In the genomic region with DNA sequence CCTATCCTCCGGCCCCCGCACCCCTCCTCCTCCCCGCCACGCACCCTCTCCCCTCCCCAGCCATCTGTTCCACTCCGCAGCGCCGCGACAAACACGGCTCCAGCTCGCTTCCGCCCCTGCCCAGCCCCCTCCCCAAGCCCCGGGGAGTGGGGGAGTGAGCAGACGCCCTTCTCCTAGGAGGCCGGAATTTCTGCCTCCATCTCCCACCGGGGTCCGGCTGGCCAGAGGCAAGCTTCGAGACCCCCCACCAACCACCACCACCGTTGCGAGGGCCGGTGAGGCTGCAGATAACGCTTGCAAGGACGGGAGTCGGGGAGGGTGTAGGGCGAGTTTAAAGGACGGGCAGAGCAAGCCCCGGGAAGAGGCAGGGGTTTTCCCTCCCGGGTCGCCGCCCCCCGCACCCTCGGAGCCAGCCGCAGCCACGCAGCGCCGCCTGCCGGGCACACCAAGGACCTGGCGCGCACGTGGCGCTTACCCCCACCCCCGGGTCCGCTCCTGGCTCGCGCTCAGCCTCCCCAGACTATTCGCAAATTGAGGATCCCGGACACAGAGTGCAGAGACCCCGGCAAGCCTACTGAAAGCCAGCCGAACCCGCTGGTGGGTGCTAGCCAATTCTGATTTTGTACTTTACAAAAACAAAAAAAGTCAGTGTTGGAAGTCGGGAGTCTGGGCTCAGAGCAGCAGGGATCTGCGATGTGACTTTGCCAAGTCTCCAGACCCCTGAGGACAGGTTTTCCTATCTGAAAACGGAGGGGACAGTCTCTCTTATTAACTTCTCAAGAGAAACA, we compare ENCODE assay signal across 8 cellular contexts. TPM values are rescaled to one million over a fixed set of nuclear protein-coding genes. Genes with fewer than 3 reads are reported as not detected.
DNase-seq lines count a peak whose midpoint lies in the region; ATAC-seq and TF ChIP-seq lines count a peak whose summit lies in the region.

No MANE protein-coding gene starts in this region.

- peaks cover 14% of the 10 kb centered on the region for H3K36me3 Mint-ChIP-seq in activated CD4-positive, alpha-beta T cell treated with anti-CD3 and anti-CD28 coated beads, Interleukin-2, amount 10 ng/mL, durations not matched to agents 24 days and 14 days (ENCODE audit: low read depth)
- H3K36me3 Mint-ChIP-seq in naive thymus-derived CD4-positive, alpha-beta T cell: peaks cover 3 to 20% (median 19%) of the 10 kb centered on the region in 5 donors

- TF ChIP-seq CTCF in testis (IDR thresholded peaks at IDR 0.05): peak; percentile 53 to 74 (median 60)

- peaks cover 3% of the 10 kb centered on the region for H3K4me1 Mint-ChIP-seq in activated CD4-positive, alpha-beta T cell treated with anti-CD3 and anti-CD28 coated beads, Interleukin-2, amount 10 ng/mL, durations not matched to agents 24 days and 14 days
- H3K4me1 Mint-ChIP-seq in naive thymus-derived CD4-positive, alpha-beta T cell: peaks cover 0 to 17% (median 6%) of the 10 kb centered on the region in 7 donors

- DNase-seq in M059J (ENCODE audit: low read depth) (peak; percentile 24), testis (peak; percentile 61), SKM-1 (lab: John Stamatoyannopoulos, UW; ENCODE audit: unreplicated experiment) (no peak)
- peak; percentile 86 for DNase-seq in activated CD4-positive, alpha-beta T cell treated with anti-CD3 and anti-CD28 coated beads, Interleukin-2, amount 10 ng/mL, durations not matched to agents 24 days and 14 days
- peak; percentile 33 to 75 (median 63) for DNase-seq in naive thymus-derived CD4-positive, alpha-beta T cell

- H3K27ac ChIP-seq in ectodermal cell (ENCODE audit: insufficient read depth, low read depth, low read length, poor library complexity, severe bottlenecking) (no peak overlapping the region), testis (no peak overlapping the region)
- H3K27ac ChIP-seq in naive thymus-derived CD4-positive, alpha-beta T cell (ENCODE audit: low read depth, low read length): no peak overlapping the region

- ATAC-seq in GM18511 (IDR thresholded peaks at IDR 0.05; ENCODE audit: unreplicated experiment) (peak; percentile 52), GM21367 (IDR thresholded peaks at IDR 0.05; ENCODE audit: unreplicated experiment) (no peak)
- ATAC-seq in naive thymus-derived CD4-positive, alpha-beta T cell: peak; percentile 83

- POLR2A ChIA-PET in naive thymus-derived CD4-positive, alpha-beta T cell (lab: Charles Lee): no interaction called here

- 1 to 2% methylated on average over 52 of the region's 52 CpGs for whole genome bisulfite sequencing in ectodermal cell, 2 experiments
- WGBS in testis, 2 donors: 1% methylated on average over 20 to 35 of the region's 52 CpGs

- CTCF ChIA-PET in naive thymus-derived CD4-positive, alpha-beta T cell (lab: Charles Lee): interaction anchor here (0.6 to 9.3 kb wide), 10 partner anchors 10 to 273 kb away, joined by 3 to 104 read pairs (median 4); no protein-coding TSS in a partner anchor

- H3K4me1 ChIP-seq in ectodermal cell (ENCODE audit: control insufficient read depth, insufficient read depth, low read length) (no peaks in the 10 kb centered on the region), testis (peaks cover 12% of the 10 kb centered on the region)
- peaks cover 6 to 13% of the 10 kb centered on the region in 2 donors for H3K4me1 ChIP-seq in naive thymus-derived CD4-positive, alpha-beta T cell (ENCODE audit: control insufficient read depth in 2 of 2, insufficient read depth in 2 of 2, low read length in 2 of 2)

- intact Hi-C loops in activated CD4-positive, alpha-beta T cell treated with anti-CD3 and anti-CD28 coated beads, Interleukin-2, amount 10 ng/mL, durations not matched to agents 24 days and 14 days (cut with micrococcal nuclease): loop anchor here (1.0 kb wide), 1 partner anchor 136 kb away; no protein-coding TSS in a partner anchor
- intact Hi-C loops in naive thymus-derived CD4-positive, alpha-beta T cell (cut with micrococcal nuclease): loop anchor here in 1 of 2 donors (2.0 to 5.0 kb wide), 2 partner anchors 44 to 56 kb away; partner anchors contain the start of gene SLC43A3
- intact Hi-C loops in testis (cut with DNase I; ENCODE audit: low total_unique reads): no loop called here

- peak overlapping the region; percentile 59 for H3K4me3 Mint-ChIP-seq in activated CD4-positive, alpha-beta T cell treated with anti-CD3 and anti-CD28 coated beads, Interleukin-2, amount 10 ng/mL, durations not matched to agents 24 days and 14 days
- H3K4me3 Mint-ChIP-seq in naive thymus-derived CD4-positive, alpha-beta T cell: peak overlapping the region in 8 of 10 donors; percentile 29 to 77 (median 50)

- H3K9me3 ChIP-seq in ectodermal cell (ENCODE audit: control insufficient read depth, low read length) (no peaks in the 10 kb centered on the region), testis (no peaks in the 10 kb centered on the region)
- H3K9me3 ChIP-seq in naive thymus-derived CD4-positive, alpha-beta T cell (ENCODE audit: control insufficient read depth in 2 of 3, low read length in 3 of 3): no peaks in the 10 kb centered on the region

- H3K27me3 ChIP-seq in ectodermal cell (ENCODE audit: control insufficient read depth, insufficient read depth, low read length, poor library complexity, severe bottlenecking) (peaks cover 51% of the 10 kb centered on the region), testis (no peaks in the 10 kb centered on the region)
- H3K27me3 ChIP-seq in naive thymus-derived CD4-positive, alpha-beta T cell (ENCODE audit: control insufficient read depth in 2 of 2, insufficient read depth in 2 of 2, low read length in 2 of 2): no peaks in the 10 kb centered on the region

- H3K27me3 Mint-ChIP-seq in activated CD4-positive, alpha-beta T cell treated with anti-CD3 and anti-CD28 coated beads, Interleukin-2, amount 10 ng/mL, durations not matched to agents 24 days and 14 days: peaks cover 35% of the 10 kb centered on the region
- peaks cover 3 to 47% (median 20%) of the 10 kb centered on the region in 5 donors for H3K27me3 Mint-ChIP-seq in naive thymus-derived CD4-positive, alpha-beta T cell

- H3K4me3 ChIP-seq in ectodermal cell (ENCODE audit: insufficient read depth, low read depth, low read length) (peak overlapping the region; percentile 43), testis (peak overlapping the region; percentile 15 to 38)
- H3K4me3 ChIP-seq in naive thymus-derived CD4-positive, alpha-beta T cell (ENCODE audit: low read length): peak overlapping the region; percentile 46

- H3K27ac Mint-ChIP-seq in activated CD4-positive, alpha-beta T cell treated with anti-CD3 and anti-CD28 coated beads, Interleukin-2, amount 10 ng/mL, durations not matched to agents 24 days and 14 days: no peak overlapping the region
- H3K27ac Mint-ChIP-seq in naive thymus-derived CD4-positive, alpha-beta T cell: no peak overlapping the region

- H3K9me3 Mint-ChIP-seq in activated CD4-positive, alpha-beta T cell treated with anti-CD3 and anti-CD28 coated beads, Interleukin-2, amount 10 ng/mL, durations not matched to agents 24 days and 14 days: no peaks in the 10 kb centered on the region
- no peaks in the 10 kb centered on the region for H3K9me3 Mint-ChIP-seq in naive thymus-derived CD4-positive, alpha-beta T cell

- no peak for TF ChIP-seq POLR2A in testis (IDR thresholded peaks at IDR 0.05)

- H3K36me3 ChIP-seq in ectodermal cell (ENCODE audit: control insufficient read depth, insufficient read depth, low read length) (no peaks in the 10 kb centered on the region), testis (ENCODE audit: low read depth, missing control alignments) (no peaks in the 10 kb centered on the region)
- H3K36me3 ChIP-seq in naive thymus-derived CD4-positive, alpha-beta T cell (ENCODE audit: control insufficient read depth in 2 of 3, insufficient read depth in 3 of 3, low read length in 3 of 3): peaks cover 0 to 15% (median 0%) of the 10 kb centered on the region in 3 experiments

RNA-seq across cellular contexts. Expression of gene RTN4RL2, which starts 22.6 kb away (rescaled TPM):
- total RNA-seq in M059J (2014; rRNA removed; shearing (Covaris generic)): 0.34 and 0.96 TPM in 2 replicates
- total RNA-seq in activated CD4-positive, alpha-beta T cell treated with anti-CD3 and anti-CD28 coated beads, Interleukin-2, amount 10 ng/mL, durations not matched to agents 24 days and 14 days: 0.23 and 0.26 TPM in 2 replicates
- 13.9 TPM for polyA plus RNA-seq in ectodermal cell (2013, experiment 1 of 4)
- polyA plus RNA-seq in ectodermal cell (2013, experiment 2 of 4): 10.3 TPM
- 9.9 TPM for polyA plus RNA-seq in ectodermal cell (2013, experiment 3 of 4)
- polyA plus RNA-seq in ectodermal cell (2013, experiment 4 of 4): 9.9 TPM
- under 1 TPM in 3 of 5 experiments, not detected in 2; 0.19 to 0.47 (median 0.27) TPM for total RNA-seq in naive thymus-derived CD4-positive, alpha-beta T cell
- under 1 TPM; 0.08 to 0.44 TPM for polyA plus RNA-seq in naive thymus-derived CD4-positive, alpha-beta T cell
- total RNA-seq in testis: 1 to 10 TPM; 2.3 to 2.5 TPM
- polyA plus RNA-seq in testis (ENCODE audit: insufficient read depth, low read depth, low replicate concordance): 3.2 TPM

RNA-seq across cellular contexts. Expression of gene SLC43A1, which starts 32.5 kb away (rescaled TPM):
- 4.8 and 6.9 TPM in 2 replicates for total RNA-seq in M059J (2014; rRNA removed; shearing (Covaris generic))
- total RNA-seq in activated CD4-positive, alpha-beta T cell treated with anti-CD3 and anti-CD28 coated beads, Interleukin-2, amount 10 ng/mL, durations not matched to agents 24 days and 14 days: 35.3 and 35.8 TPM in 2 replicates
- 1.4 TPM for polyA plus RNA-seq in ectodermal cell (2013, experiment 1 of 4)
- polyA plus RNA-seq in ectodermal cell (2013, experiment 2 of 4): 0.71 TPM
- 1.3 TPM for polyA plus RNA-seq in ectodermal cell (2013, experiment 3 of 4)
- polyA plus RNA-seq in ectodermal cell (2013, experiment 4 of 4): 1.5 TPM
- 10 to 100 TPM; 10.1 to 19.2 (median 16.3) TPM for total RNA-seq in naive thymus-derived CD4-positive, alpha-beta T cell
- polyA plus RNA-seq in naive thymus-derived CD4-positive, alpha-beta T cell: 10 to 100 TPM; 12.7 to 15.4 TPM
- 10 to 100 TPM; 12.2 to 12.3 TPM for total RNA-seq in testis
- 6.5 TPM for polyA plus RNA-seq in testis (ENCODE audit: insufficient read depth, low read depth, low replicate concordance)

RNA-seq across cellular contexts. Expression of gene TIMM10, which starts 47.6 kb away (rescaled TPM):
- 44.6 and 47.9 TPM in 2 replicates for total RNA-seq in M059J (2014; rRNA removed; shearing (Covaris generic))
- 108 and 112 TPM in 2 replicates for total RNA-seq in activated CD4-positive, alpha-beta T cell treated with anti-CD3 and anti-CD28 coated beads, Interleukin-2, amount 10 ng/mL, durations not matched to agents 24 days and 14 days
- polyA plus RNA-seq in ectodermal cell (2013, experiment 1 of 4): 43.2 TPM
- polyA plus RNA-seq in ectodermal cell (2013, experiment 2 of 4): 40.4 TPM
- polyA plus RNA-seq in ectodermal cell (2013, experiment 3 of 4): 40.3 TPM
- 44.1 TPM for polyA plus RNA-seq in ectodermal cell (2013, experiment 4 of 4)
- total RNA-seq in naive thymus-derived CD4-positive, alpha-beta T cell: 10 to 100 TPM; 23.7 to 52.8 (median 34.7) TPM
- polyA plus RNA-seq in naive thymus-derived CD4-positive, alpha-beta T cell: 10 to 100 TPM; 76.5 to 79.4 TPM
- 10 to 100 TPM; 27.7 to 49.1 TPM for total RNA-seq in testis
- 56.9 TPM for polyA plus RNA-seq in testis (ENCODE audit: insufficient read depth, low read depth, low replicate concordance)

RNA-seq across cellular contexts. Expression of gene SMTNL1, which starts 54.4 kb away (rescaled TPM):
- not detected in 2 replicates for total RNA-seq in M059J (2014; rRNA removed; shearing (Covaris generic))
- not detected in 2 replicates for total RNA-seq in activated CD4-positive, alpha-beta T cell treated with anti-CD3 and anti-CD28 coated beads, Interleukin-2, amount 10 ng/mL, durations not matched to agents 24 days and 14 days
- polyA plus RNA-seq in ectodermal cell (2013, experiment 1 of 4): 1.2 TPM
- polyA plus RNA-seq in ectodermal cell (2013, experiment 2 of 4): 1.4 TPM
- polyA plus RNA-seq in ectodermal cell (2013, experiment 3 of 4): 1.0 TPM
- 0.28 TPM for polyA plus RNA-seq in ectodermal cell (2013, experiment 4 of 4)
- not detected for total RNA-seq in naive thymus-derived CD4-positive, alpha-beta T cell
- polyA plus RNA-seq in naive thymus-derived CD4-positive, alpha-beta T cell: under 1 TPM; 0.28 to 0.44 TPM
- under 1 TPM; 0.37 to 0.47 TPM for total RNA-seq in testis
- 2.0 TPM for polyA plus RNA-seq in testis (ENCODE audit: insufficient read depth, low read depth, low replicate concordance)

RNA-seq across cellular contexts. Expression of gene SLC43A3, which starts 56.1 kb away (rescaled TPM):
- 77.4 and 95.1 TPM in 2 replicates for total RNA-seq in M059J (2014; rRNA removed; shearing (Covaris generic))
- 255 and 261 TPM in 2 replicates for total RNA-seq in activated CD4-positive, alpha-beta T cell treated with anti-CD3 and anti-CD28 coated beads, Interleukin-2, amount 10 ng/mL, durations not matched to agents 24 days and 14 days
- polyA plus RNA-seq in ectodermal cell (2013, experiment 1 of 4): 17.3 TPM
- polyA plus RNA-seq in ectodermal cell (2013, experiment 2 of 4): 16.3 TPM
- polyA plus RNA-seq in ectodermal cell (2013, experiment 3 of 4): 10.4 TPM
- polyA plus RNA-seq in ectodermal cell (2013, experiment 4 of 4): 11.9 TPM
- 10 to 100 TPM; 10.5 to 67.9 (median 12.2) TPM for total RNA-seq in naive thymus-derived CD4-positive, alpha-beta T cell
- polyA plus RNA-seq in naive thymus-derived CD4-positive, alpha-beta T cell: 10 to 100 TPM; 10.0 to 16.7 TPM
- total RNA-seq in testis: 10 to 100 TPM; 13.8 to 20.8 TPM
- 13.9 TPM for polyA plus RNA-seq in testis (ENCODE audit: insufficient read depth, low read depth, low replicate concordance)
